Comparison of ENCODE assay signal across 8 cellular contexts in the genomic region with DNA sequence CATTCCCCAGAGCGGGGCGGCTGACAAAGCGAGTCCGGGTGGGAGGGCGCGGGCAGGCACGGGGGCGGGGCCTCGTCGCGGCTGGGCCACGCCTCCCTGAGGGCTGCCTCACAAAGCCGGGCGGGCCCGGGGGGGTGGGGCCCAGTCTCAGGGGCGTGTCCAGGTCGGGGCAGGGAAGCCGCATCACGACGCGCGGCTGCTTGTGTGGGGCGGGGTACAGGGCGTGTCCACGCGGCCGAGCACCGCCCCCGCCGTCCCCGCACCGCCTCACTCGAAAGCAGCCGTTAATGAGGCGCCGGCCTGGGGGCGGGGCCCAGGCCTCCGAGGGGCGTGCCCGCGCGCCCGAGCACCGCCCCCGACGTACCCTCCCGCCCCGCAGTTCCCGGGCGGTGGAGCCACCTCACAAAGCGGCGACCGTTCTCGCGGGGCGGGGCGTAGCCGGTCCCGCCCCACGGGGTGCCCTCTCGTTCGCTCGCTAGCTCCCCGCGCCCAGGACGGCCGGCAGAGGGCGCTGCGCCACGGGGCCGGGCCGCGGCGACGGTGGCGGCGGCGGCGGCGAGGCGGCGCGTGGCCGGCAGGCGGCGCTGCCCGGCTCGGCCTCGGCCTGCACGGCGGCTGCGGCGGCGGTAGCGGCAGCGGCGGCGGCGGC. TPM values are rescaled to one million over a fixed set of nuclear protein-coding genes. Genes with fewer than 3 reads are reported as not detected.
DNase-seq lines count a peak whose midpoint lies in the region; ATAC-seq, FAIRE-seq and TF ChIP-seq lines count a peak whose summit lies in the region.

CARM1 (plus strand) TSS at position 599 of the 649 bp plus-strand sequence. CDS start 150 bp downstream, outside the sequence.

- CTCF ChIA-PET in WTC11 (lab: Charles Lee): interaction anchor here (0.5 to 6.0 kb wide), 35 partner anchors 9 to 357 kb away, joined by 3 to 70 read pairs (median 4); partner anchors contain the start of genes C19orf38, DNM2, LDLR and QTRT1

- ATAC-seq in GM19023 (IDR thresholded peaks at IDR 0.05; ENCODE audit: unreplicated experiment) (peak; percentile 76), HG03196 (IDR thresholded peaks at IDR 0.05; ENCODE audit: unreplicated experiment) (peak; percentile 83), WTC11 (peak; percentile 90)

- peak; percentile 56 for TF ChIP-seq CTCF in AG09309 (IDR thresholded peaks at IDR 0.05; ENCODE audit: control insufficient read depth, insufficient read depth, low read depth, low read length, missing control alignments)
- TF ChIP-seq CTCF in WTC11 (IDR thresholded peaks at IDR 0.05): peak; percentile 56
- TF ChIP-seq CTCF in bronchial epithelial cell (IDR thresholded peaks at IDR 0.05; ENCODE audit: insufficient read depth, low read length, severe bottlenecking): peak; percentile 73

- H3K9me3 Mint-ChIP-seq in WTC11 (no peaks in the 10 kb centered on the region), immature natural killer cell (no peaks in the 10 kb centered on the region)

- peak within 1 kb of the TSS; percentile 93 for H3K27ac Mint-ChIP-seq in WTC11
- peak within 1 kb of the TSS; percentile 10 to 83 (median 70) for H3K27ac Mint-ChIP-seq in immature natural killer cell

- POLR2A ChIA-PET in WTC11 (lab: Charles Lee): interaction anchor here (0.6 to 2.5 kb wide), 4 partner anchors 18 to 144 kb away, joined by 3 to 12 read pairs (median 3); partner anchors contain the start of gene TMED1

- no peaks in the 10 kb centered on the region for H3K27me3 ChIP-seq in bronchial epithelial cell (ENCODE audit: control insufficient read depth, insufficient read depth, low read length)

- H3K36me3 Mint-ChIP-seq in WTC11 (0 out of 2 replicates have a peak, but pooled peaks cover 7% of the 10 kb centered on the region), immature natural killer cell (no peaks in the 10 kb centered on the region)

- no peak for FAIRE-seq in bronchial epithelial cell (lab: Jason Lieb, UNC)

- H3K4me3 ChIP-seq in AG09309 (ENCODE audit: control insufficient read depth, low read depth, low read length): peak within 1 kb of the TSS; percentile 69
- peak within 1 kb of the TSS; percentile 93 for H3K4me3 ChIP-seq in bronchial epithelial cell (ENCODE audit: low read depth, low read length)

- H3K4me1 Mint-ChIP-seq in WTC11: peaks cover 23% of the 10 kb centered on the region
- peaks cover 15 to 22% of the 10 kb centered on the region in 2 donors for H3K4me1 Mint-ChIP-seq in immature natural killer cell

- H3K36me3 ChIP-seq in bronchial epithelial cell (ENCODE audit: control insufficient read depth, insufficient read depth, low read length): no peaks in the 10 kb centered on the region

- H3K27me3 Mint-ChIP-seq in WTC11 (ENCODE audit: low read depth) (no peaks in the 10 kb centered on the region; the same call in 1 of the 2 replicates), immature natural killer cell (ENCODE audit: low read depth in 3 of 3) (peaks cover 1 to 16% (median 5%) of the 10 kb centered on the region in 3 donors)

- peak; percentile 85 for DNase-seq in AG09309 (ENCODE audit: low read depth)
- DNase-seq in NCI-H226: peak; percentile 85
- peak; percentile 99 for DNase-seq in WTC11 (ENCODE audit: low spot score)
- DNase-seq in bronchial epithelial cell (ENCODE audit: low read depth): peak; percentile 84
- DNase-seq in immature natural killer cell: peak; percentile 98 to 99 (median 99)
- DNase-seq in smooth muscle cell of the brain vasculature (ENCODE audit: low read depth, low spot score): peak; percentile 97

- peak within 1 kb of the TSS; percentile 90 for H3K4me3 Mint-ChIP-seq in WTC11
- peak within 1 kb of the TSS; percentile 72 to 86 (median 81) for H3K4me3 Mint-ChIP-seq in immature natural killer cell

TF ChIP-seq in WTC11, 78 proteins besides CTCF, POLR2A, EP300 and RAD21:
- TF ChIP-seq, protein P1, sequence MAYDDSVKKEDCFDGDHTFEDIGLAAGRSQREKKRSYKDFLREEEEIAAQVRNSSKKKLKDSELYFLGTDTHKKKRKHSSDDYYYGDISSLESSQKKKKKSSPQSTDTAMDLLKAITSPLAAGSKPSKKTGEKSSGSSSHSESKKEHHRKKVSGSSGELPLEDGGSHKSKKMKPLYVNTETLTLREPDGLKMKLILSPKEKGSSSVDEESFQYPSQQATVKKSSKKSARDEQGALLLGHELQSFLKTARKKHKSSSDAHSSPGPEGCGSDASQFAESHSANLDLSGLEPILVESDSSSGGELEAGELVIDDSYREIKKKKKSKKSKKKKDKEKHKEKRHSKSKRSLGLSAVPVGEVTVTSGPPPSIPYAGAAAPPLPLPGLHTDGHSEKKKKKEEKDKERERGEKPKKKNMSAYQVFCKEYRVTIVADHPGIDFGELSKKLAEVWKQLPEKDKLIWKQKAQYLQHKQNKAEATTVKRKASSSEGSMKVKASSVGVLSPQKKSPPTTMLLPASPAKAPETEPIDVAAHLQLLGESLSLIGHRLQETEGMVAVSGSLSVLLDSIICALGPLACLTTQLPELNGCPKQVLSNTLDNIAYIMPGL (CRISPR knock-in tag; IDR thresholded peaks at IDR 0.05): peak; percentile 69; the same call in 1 of the 2 replicates
- TF ChIP-seq SP1 (CRISPR knock-in tag; conservative IDR thresholded peaks at IDR 0.05) (peak; percentile 95), USF2 (CRISPR knock-in tag; IDR thresholded peaks at IDR 0.05) (peak; percentile 28; the same call in 1 of the 2 replicates), E2F5 (CRISPR knock-in tag; IDR thresholded peaks at IDR 0.05) (peak; percentile 72; the same call in 1 of the 2 replicates), ELF4 (CRISPR knock-in tag; IDR thresholded peaks at IDR 0.05; ENCODE audit: low read depth) (no peak), FOXK1 (CRISPR knock-in tag; IDR thresholded peaks at IDR 0.05) (0 out of 2 replicates have a peak, but pooled peaks have one; percentile 11), CREM (CRISPR knock-in tag; IDR thresholded peaks at IDR 0.05) (peak; percentile 77; the same call in 1 of the 2 replicates), NFYB (CRISPR knock-in tag; conservative IDR thresholded peaks at IDR 0.05; ENCODE audit: low read depth) (0 out of 2 replicates have a peak, but pooled peaks have one; percentile 9), ZNF423 (CRISPR knock-in tag; IDR thresholded peaks at IDR 0.05) (no peak), FOXP1 (CRISPR knock-in tag; IDR thresholded peaks at IDR 0.05; ENCODE audit: borderline replicate concordance) (0 out of 2 replicates have a peak, but pooled peaks have one; percentile 13)

RNA-seq across cellular contexts. Expression of gene CARM1, which starts in this region (rescaled TPM):
- 125 to 126 TPM (median 126 TPM) in 3 replicates for total RNA-seq in WTC11 (2021)
- 9.2 and 14.3 TPM in 2 replicates for total RNA-seq in bronchial epithelial cell
- polyA plus RNA-seq in immature natural killer cell: under 1 TPM; 0.26 to 0.83 (median 0.29) TPM

Comparison
In these comparisons a context has a peak if more than half of its experiments do, and no peak if none do; other contexts are left out.
1. Peak in every context shown above with its lines: DNase-seq, ATAC-seq and H3K4me3 ChIP-seq.
2. Peak in DNase-seq in immature natural killer cell; RNA of the gene not detected or under 1 TPM.